Comparison of ENCODE assay signal across 8 cellular contexts in genomic region chr12:122500685-122501488, GRCh38. TPM values are rescaled to one million over a fixed set of nuclear protein-coding genes. Genes with fewer than 3 reads are reported as not detected.
DNase-seq lines count a peak whose midpoint lies in the region; ATAC-seq and TF ChIP-seq lines count a peak whose summit lies in the region.

ZCCHC8 (minus strand) TSS chr12:122500932; CDS start chr12:122500840, 92 bp downstream.

- no peaks in the 10 kb centered on the region for H3K9me3 ChIP-seq in testis

- no peak for TF ChIP-seq CTCF in omental fat pad (IDR thresholded peaks at IDR 0.05)
- peak in 2 of 3 experiments; percentile 42 to 51 for TF ChIP-seq CTCF in testis (IDR thresholded peaks at IDR 0.05)

- H3K4me3 ChIP-seq in testis = peak within 1 kb of the TSS; percentile 85 to 90

- H3K27me3 ChIP-seq in testis = no peaks in the 10 kb centered on the region

- peaks cover 18 to 26% of the 10 kb centered on the region in 2 donors for H3K36me3 Mint-ChIP-seq in activated naive CD4-positive, alpha-beta T cell treated with anti-CD3 and anti-CD28 coated beads, Interleukin-2, amount 50 U/mL, for 72 hours

- intact Hi-C loops in testis (cut with DNase I; ENCODE audit: low total_unique reads) = no loop called here

- ATAC-seq in HG02610 (IDR thresholded peaks at IDR 0.05; ENCODE audit: unreplicated experiment) (peak; percentile 96), omental fat pad (ENCODE audit: low FRiP score) (peak; percentile 99)
- ATAC-seq in activated naive CD4-positive, alpha-beta T cell treated with anti-CD3 and anti-CD28 coated beads, Interleukin-2, amount 50 U/mL, for 72 hours = peak; percentile 94 to 96

- no peaks in the 10 kb centered on the region for H3K9me3 Mint-ChIP-seq in activated naive CD4-positive, alpha-beta T cell treated with anti-CD3 and anti-CD28 coated beads, Interleukin-2, amount 50 U/mL, for 72 hours

- TF ChIP-seq POLR2A in GM10847 (IDR thresholded peaks at IDR 0.05; ENCODE audit: extremely low read depth, insufficient read length) = peak; percentile 76
- TF ChIP-seq POLR2A in testis (IDR thresholded peaks at IDR 0.05) = peak; percentile 92

- DNase-seq in NCI-H1092 treated with DMSO at 0.1 percent for 48 hours (lab: John Stamatoyannopoulos, UW) = peak; percentile 96
- DNase-seq in SKM-1 (lab: John Stamatoyannopoulos, UW; ENCODE audit: unreplicated experiment) = peak; percentile 88
- DNase-seq in activated naive CD4-positive, alpha-beta T cell treated with anti-CD3 and anti-CD28 coated beads, Interleukin-2, amount 50 U/mL, for 72 hours (ENCODE audit: low spot score in 2 of 2) = peak; percentile 94 to 95
- peak; percentile 87 for DNase-seq in glomerular endothelial cell (ENCODE audit: extremely low read depth, low read depth, low spot score)
- peak; percentile 91 for DNase-seq in omental fat pad (ENCODE audit: low spot score)
- peak; percentile 99 for DNase-seq in testis

- no peaks in the 10 kb centered on the region for H3K36me3 ChIP-seq in testis (ENCODE audit: low read depth, missing control alignments)

- 1 to 2% methylated on average over 17 to 52 of the region's 52 CpGs for WGBS in testis, 2 donors

- H3K27ac Mint-ChIP-seq in activated naive CD4-positive, alpha-beta T cell treated with anti-CD3 and anti-CD28 coated beads, Interleukin-2, amount 50 U/mL, for 72 hours = peak within 1 kb of the TSS; percentile 95 to 98

- peaks cover 4% of the 10 kb centered on the region for H3K4me1 ChIP-seq in testis

- H3K27ac ChIP-seq in testis = peak within 1 kb of the TSS; percentile 96 to 99

RNA-seq across cellular contexts. Expression of gene ZCCHC8, which starts in this region (rescaled TPM):
- total RNA-seq in activated naive CD4-positive, alpha-beta T cell treated with anti-CD3 and anti-CD28 coated beads, Interleukin-2, amount 50 U/mL, for 72 hours = 10 to 100 TPM; 36.7 to 46.2 TPM
- 9.6 and 20.8 TPM in 2 replicates for total RNA-seq in glomerular endothelial cell
- 10 to 100 TPM; 15.4 to 38.5 (median 22.9) TPM for total RNA-seq in omental fat pad
- total RNA-seq in testis = 10 to 100 TPM; 25.6 to 38.3 TPM
- polyA plus RNA-seq in testis (ENCODE audit: insufficient read depth, low read depth, low replicate concordance) = 28.8 TPM

Comparison
In these comparisons a context has a peak if more than half of its experiments do, and no peak if none do; other contexts are left out.
1. Peak in every context shown above with its lines: DNase-seq, ATAC-seq, H3K4me3 ChIP-seq and H3K27ac ChIP-seq.
2. CTCF ChIP-seq: peak in testis (2 of 3); none in omental fat pad (0 of 3).